1 cellular context compared by ENCODE assay signal in genomic region chr1:206106328-206107167, GRCh38.
TF ChIP-seq lines count a peak whose summit lies in the region.

No MANE protein-coding gene starts in this region.

TF ChIP-seq in K562, 482 proteins besides CTCF, POLR2A, EP300 and RAD21 (continues in another document):
- TF ChIP-seq MEF2D (tag; conservative IDR thresholded peaks at IDR 0.05; ENCODE audit: low read depth) (no peak), TARDBP (IDR thresholded peaks at IDR 0.05) (peak; percentile 28; the same call in 1 of the 2 replicates), ZNF143 (CRISPR knock-in tag; IDR thresholded peaks at IDR 0.05) (peak; percentile 41; the same call in 1 of the 2 replicates), KHSRP (IDR thresholded peaks at IDR 0.05) (no peak), ARNT (IDR thresholded peaks at IDR 0.05) (0 out of 4 replicates have a peak, but pooled peaks of 1 of the 2 experiments have one; percentile 30), ZBTB40 (IDR thresholded peaks at IDR 0.05) (no peak), ZBTB40 (CRISPR knock-in tag; IDR thresholded peaks at IDR 0.05) (no peak), XRCC5 (IDR thresholded peaks at IDR 0.05; ENCODE audit: low read depth, low read length) (0 out of 2 replicates have a peak, but pooled peaks have one; percentile 73), RB1 (IDR thresholded peaks at IDR 0.05; ENCODE audit: low read depth) (peak; percentile 62), CHD2 (IDR thresholded peaks at IDR 0.05; ENCODE audit: low read depth, low read length) (no peak), KDM4B (IDR thresholded peaks at IDR 0.05; ENCODE audit: borderline replicate concordance in 2 of 2, low read depth in 1 of 2) (no peak), TEAD4 (IDR thresholded peaks at IDR 0.05; ENCODE audit: low read length) (0 out of 2 replicates have a peak, but pooled peaks have one; percentile 16), TEAD4 (CRISPR knock-in tag; IDR thresholded peaks at IDR 0.05; ENCODE audit: borderline replicate concordance) (no peak), POLR2G (IDR thresholded peaks at IDR 0.05; ENCODE audit: low read depth, low read length) (no peak), RCOR1 (IDR thresholded peaks at IDR 0.05; ENCODE audit: borderline replicate concordance in 1 of 2, low read depth in 2 of 2, low read length in 2 of 2) (peak in 1 of 2 experiments; percentile 50; a peak in 1 of 4 replicates), ZFPM2 (CRISPR knock-in tag; IDR thresholded peaks at IDR 0.05) (no peak), ARID2 (IDR thresholded peaks at IDR 0.05) (peak; percentile 80), GTF2A2 (tag; IDR thresholded peaks at IDR 0.05) (no peak), SMC3 (conservative IDR thresholded peaks at IDR 0.05; ENCODE audit: insufficient read depth, low read depth, low read length) (peak; percentile 97), ZNF707 (CRISPR knock-in tag; conservative IDR thresholded peaks at IDR 0.05) (no peak), BHLHE40 (IDR thresholded peaks at IDR 0.05; ENCODE audit: low read length) (peak; percentile 48; the same call in 1 of the 2 replicates), STAT6 (CRISPR knock-in tag; IDR thresholded peaks at IDR 0.05) (no peak), PTBP1 (IDR thresholded peaks at IDR 0.05; ENCODE audit: low read depth, low read length) (no peak), KLF10 (CRISPR knock-in tag; IDR thresholded peaks at IDR 0.05) (no peak), CTBP1 (IDR thresholded peaks at IDR 0.05; ENCODE audit: borderline replicate concordance) (peak; percentile 56; the same call in 1 of the 2 replicates), CBX8 (IDR thresholded peaks at IDR 0.05; ENCODE audit: borderline replicate concordance, extremely low read depth, low read depth, low read length, poor library complexity, severe bottlenecking) (no peak), STAG1 (CRISPR knock-in tag; IDR thresholded peaks at IDR 0.05; ENCODE audit: borderline replicate concordance) (peak; percentile 79; the same call in 1 of the 2 replicates), DNMT1 (IDR thresholded peaks at IDR 0.05) (no peak), ZNF592 (IDR thresholded peaks at IDR 0.05) (no peak), FOXK2 (conservative IDR thresholded peaks at IDR 0.05 in 1 of 2, IDR thresholded peaks at IDR 0.05 in 1 of 2; ENCODE audit: low read depth in 2 of 2) (0 out of 4 replicates have a peak, but pooled peaks of 1 of the 2 experiments have one; percentile 7), DEAF1 (CRISPR knock-in tag; IDR thresholded peaks at IDR 0.05) (peak; percentile 97), ATF7 (IDR thresholded peaks at IDR 0.05) (0 out of 2 replicates have a peak, but pooled peaks have one; percentile 37), KLF16 (IDR thresholded peaks at IDR 0.05) (0 out of 2 replicates have a peak, but pooled peaks have one; percentile 28), MTA3 (IDR thresholded peaks at IDR 0.05; ENCODE audit: borderline replicate concordance) (0 out of 2 replicates have a peak, but pooled peaks have one; percentile 45), IRF9 (tag; IDR thresholded peaks at IDR 0.05) (no peak), ZKSCAN1 (IDR thresholded peaks at IDR 0.05; ENCODE audit: low read depth, low read length) (no peak), UBTF (IDR thresholded peaks at IDR 0.05; ENCODE audit: borderline replicate concordance in 1 of 2, low read depth in 2 of 2, low read length in 2 of 2) (0 out of 4 replicates have a peak, but pooled peaks of 1 of the 2 experiments have one; percentile 29), ZBTB17 (CRISPR knock-in tag; IDR thresholded peaks at IDR 0.05) (no peak), CC2D1A (IDR thresholded peaks at IDR 0.05) (peak; percentile 65), HDGF (IDR thresholded peaks at IDR 0.05) (no peak), FOXK1 (CRISPR knock-in tag; IDR thresholded peaks at IDR 0.05; ENCODE audit: borderline replicate concordance) (no peak), ZNF507 (tag; conservative IDR thresholded peaks at IDR 0.05) (no peak), SOX6 (IDR thresholded peaks at IDR 0.05) (peak; percentile 7; the same call in 1 of the 2 replicates), MAZ (CRISPR knock-in tag; conservative IDR thresholded peaks at IDR 0.05 in 1 of 2, IDR thresholded peaks at IDR 0.05 in 1 of 2) (0 out of 4 replicates have a peak, but pooled peaks of 1 of the 2 experiments have one; percentile 6), ZNF408 (CRISPR knock-in tag; IDR thresholded peaks at IDR 0.05; ENCODE audit: low read depth) (no peak)
